19 cellular contexts compared by ENCODE assay signal in genomic region chr1:110120960-110121561, GRCh38. TPM values are rescaled to one million over a fixed set of nuclear protein-coding genes. Genes with fewer than 3 reads are reported as not detected.
A peak's percentile ranks its signal among the peaks of the same experiment; 100 is the strongest.
DNase-seq lines count a peak whose midpoint lies in the region; ATAC-seq, FAIRE-seq and TF ChIP-seq lines count a peak whose summit lies in the region.
"Had no signal": no experiment of that assay in that cellular context is flagged by ENCODE, and none has a peak within 500 bp of the region (broad histone marks: within the 10 kb centered on the region; RNA-seq: fewer than 3 reads in every experiment).

No MANE protein-coding gene starts in this region.

- no peak for FAIRE-seq in GM19239 (lab: Jason Lieb, UNC)
- FAIRE-seq: GM12878, RCC 7860 had no signal

- intact Hi-C loops in natural killer cell (cut with micrococcal nuclease), result no loop called here

- TF ChIP-seq CTCF in WTC11 (IDR thresholded peaks at IDR 0.05), result no peak
- no peak for TF ChIP-seq CTCF in natural killer cell (IDR thresholded peaks at IDR 0.05)

- no peak for DNase-seq in activated naive CD4-positive, alpha-beta T cell treated with Interleukin-2 at 50 U/mL for 16 hours
- DNase-seq in WTC11 (ENCODE audit: low spot score) (no peak), natural killer cell (no peak), GM19239 (ENCODE audit: insufficient read length, low spot score) (no peak)
- no peak for DNase-seq in stimulated activated naive B cell treated with anti-CD40 and anti-IgM and Interleukin-4, amounts not matched to agents 10 μg/mL and 1 μg/mL and 100 μg/mL, for 72 hours
- DNase-seq: BE2C; CD4-positive, alpha-beta memory T cell; DMS 273 treated with DMSO at 0.1 percent for 48 hours; MV-4-11; NCI-H1417 treated with DMSO at 0.1 percent for 48 hours; NCI-H2081; NCI-H510A treated with DMSO at 0.1 percent for 48 hours; SJCRH30 had no signal

- peak overlapping the region; percentile 86 for H3K27ac Mint-ChIP-seq in activated naive CD4-positive, alpha-beta T cell treated with anti-CD3 and anti-CD28 coated beads, Interleukin-2, amount 50 U/mL, for 24 hours
- H3K27ac Mint-ChIP-seq in WTC11 (no peak overlapping the region), natural killer cell (peak overlapping the region; percentile 85)
- peak overlapping the region; percentile 20 for H3K27ac Mint-ChIP-seq in stimulated activated naive B cell treated with anti-CD40 and anti-IgM and Interleukin-4, amounts not matched to agents 10 μg/mL and 1 μg/mL and 100 μg/mL, for 72 hours

- POLR2A ChIA-PET in WTC11 (lab: Charles Lee), result no interaction called here

- peaks cover 9% of the 10 kb centered on the region for H3K4me1 Mint-ChIP-seq in activated naive CD4-positive, alpha-beta T cell treated with anti-CD3 and anti-CD28 coated beads, Interleukin-2, amount 50 U/mL, for 24 hours
- 0 out of 2 replicates have a peak, but pooled peaks cover 4% of the 10 kb centered on the region for H3K4me1 Mint-ChIP-seq in WTC11
- peaks cover 10 to 12% of the 10 kb centered on the region in 2 donors for H3K4me1 Mint-ChIP-seq in natural killer cell
- H3K4me1 Mint-ChIP-seq in stimulated activated naive B cell treated with anti-CD40 and anti-IgM and Interleukin-4, amounts not matched to agents 10 μg/mL and 1 μg/mL and 100 μg/mL, for 72 hours, result peaks cover 0 to 3% of the 10 kb centered on the region in 2 donors

- no peak overlapping the region for H3K4me3 Mint-ChIP-seq in activated naive CD4-positive, alpha-beta T cell treated with anti-CD3 and anti-CD28 coated beads, Interleukin-2, amount 50 U/mL, for 24 hours
- no peak overlapping the region for H3K4me3 Mint-ChIP-seq in WTC11
- peak overlapping the region; percentile 67 for H3K4me3 Mint-ChIP-seq in natural killer cell
- no peak overlapping the region for H3K4me3 Mint-ChIP-seq in stimulated activated naive B cell treated with anti-CD40 and anti-IgM and Interleukin-4, amounts not matched to agents 10 μg/mL and 1 μg/mL and 100 μg/mL, for 72 hours

- no peaks in the 10 kb centered on the region for H3K9me3 Mint-ChIP-seq in activated naive CD4-positive, alpha-beta T cell treated with anti-CD3 and anti-CD28 coated beads, Interleukin-2, amount 50 U/mL, for 24 hours
- H3K9me3 Mint-ChIP-seq in WTC11 (peaks cover 40% of the 10 kb centered on the region), natural killer cell (peaks cover 2 to 6% of the 10 kb centered on the region in 2 donors)
- peaks cover 11% of the 10 kb centered on the region in 2 donors for H3K9me3 Mint-ChIP-seq in stimulated activated naive B cell treated with anti-CD40 and anti-IgM and Interleukin-4, amounts not matched to agents 10 μg/mL and 1 μg/mL and 100 μg/mL, for 72 hours

- H3K36me3 Mint-ChIP-seq in activated naive CD4-positive, alpha-beta T cell treated with anti-CD3 and anti-CD28 coated beads, Interleukin-2, amount 50 U/mL, for 24 hours, result peaks cover 1% of the 10 kb centered on the region
- H3K36me3 Mint-ChIP-seq in WTC11, result peaks cover 12% of the 10 kb centered on the region
- H3K36me3 Mint-ChIP-seq in natural killer cell, result no peaks in the 10 kb centered on the region
- peaks cover 5 to 10% of the 10 kb centered on the region in 2 donors for H3K36me3 Mint-ChIP-seq in stimulated activated naive B cell treated with anti-CD40 and anti-IgM and Interleukin-4, amounts not matched to agents 10 μg/mL and 1 μg/mL and 100 μg/mL, for 72 hours
- H3K36me3 Mint-ChIP-seq: CD4-positive, alpha-beta memory T cell had no signal

- CTCF ChIA-PET in WTC11 (lab: Charles Lee), result interaction anchor here (1.2 kb wide), 1 partner anchor 33 kb away, joined by 3 read pairs; no protein-coding TSS in a partner anchor

- peaks cover 12% of the 10 kb centered on the region for H3K27me3 Mint-ChIP-seq in activated naive CD4-positive, alpha-beta T cell treated with anti-CD3 and anti-CD28 coated beads, Interleukin-2, amount 50 U/mL, for 24 hours
- H3K27me3 Mint-ChIP-seq in WTC11 (ENCODE audit: low read depth), result peaks cover 19% of the 10 kb centered on the region
- H3K27me3 Mint-ChIP-seq in natural killer cell (ENCODE audit: low read depth in 2 of 2), result peaks cover 22 to 30% of the 10 kb centered on the region in 2 donors
- peaks cover 18 to 36% of the 10 kb centered on the region in 2 donors for H3K27me3 Mint-ChIP-seq in stimulated activated naive B cell treated with anti-CD40 and anti-IgM and Interleukin-4, amounts not matched to agents 10 μg/mL and 1 μg/mL and 100 μg/mL, for 72 hours

- ATAC-seq in WTC11, result no peak
- ATAC-seq in natural killer cell, result no peak
- no peak for ATAC-seq in stimulated activated naive B cell treated with anti-CD40 and anti-IgM and Interleukin-4, amounts not matched to agents 10 μg/mL and 1 μg/mL and 100 μg/mL, for 72 hours (replicated peaks)
- ATAC-seq in HG03159 (IDR thresholded peaks at IDR 0.05; ENCODE audit: unreplicated experiment), result no peak
- ATAC-seq: GM12878, HCT116 had no signal

TF ChIP-seq in WTC11, 78 proteins besides CTCF, POLR2A, EP300 and RAD21:
- peak; percentile 33; the same call in 1 of the 2 replicates for TF ChIP-seq ZNF423 (CRISPR knock-in tag; IDR thresholded peaks at IDR 0.05)
- no peak for TF ChIP-seq TEAD4 (CRISPR knock-in tag; IDR thresholded peaks at IDR 0.05)

RNA-seq across cellular contexts. Expression of gene UBL4B, which starts 8.8 kb away (rescaled TPM):
- total RNA-seq in WTC11 (2021) (0.11 TPM in 1 of 3 replicates, not detected in the others), natural killer cell (not detected)
- total RNA-seq: CD4-positive, alpha-beta memory T cell; HT1080; SJCRH30 had no signal

RNA-seq across cellular contexts. Expression of gene SLC6A17, which starts 29.2 kb away (rescaled TPM):
- total RNA-seq in WTC11 (2021), result 0.09 to 0.24 TPM (median 0.16 TPM) in 3 replicates
- not detected for total RNA-seq in natural killer cell
- total RNA-seq: CD4-positive, alpha-beta memory T cell; GM12878; HT1080; SJCRH30 had no signal

RNA-seq across cellular contexts. Expression of gene ALX3, which starts 50.6 kb away (rescaled TPM):
- 0.09 to 0.15 TPM in 2 of 3 replicates, not detected in the other for total RNA-seq in WTC11 (2021)
- total RNA-seq in natural killer cell, result not detected
- total RNA-seq: CD4-positive, alpha-beta memory T cell; GM12878; HT1080; SJCRH30 had no signal
